Comparison of ENCODE assay signal across 24 cellular contexts in genomic region chr15:100653608-100654007, GRCh38.
"Had no signal": no experiment of that assay in that cellular context is flagged by ENCODE, and none has a peak within 500 bp of the region (broad histone marks: within the 10 kb centered on the region; RNA-seq: fewer than 3 reads in every experiment).

No MANE protein-coding gene starts in this region.

- H3K4me3 ChIP-seq: cardiac muscle cell, K562 had no signal

- H3K36me3 ChIP-seq: brain microvascular endothelial cell, cardiac muscle cell had no signal

- H3K27ac Mint-ChIP-seq: activated B cell treated with CpG ODN at 0.5 μM for 24 hours; activated CD4-positive, alpha-beta T cell treated with anti-CD3 and anti-CD28 coated beads, Interleukin-2, amount 10 ng/mL, durations not matched to agents 24 days and 14 days; activated CD8-positive, alpha-beta memory T cell treated with anti-CD3 and anti-CD28 coated beads, Interleukin-2, amount 10 ng/mL, durations not matched to agents 7 days and 5 days; activated naive CD4-positive, alpha-beta T cell treated with anti-CD3 and anti-CD28 coated beads for 36 hours; activated naive CD8-positive, alpha-beta T cell treated with anti-CD3 and anti-CD28 coated beads for 36 hours; activated T-cell treated with anti-CD3 and anti-CD28 coated beads, Interleukin-2, amount 50 U/mL, for 24 hours; activated T-helper 17 cell treated with anti-CD3 and anti-CD28 coated beads, Interleukin-2, amount 50 U/mL, for 72 hours had no signal

- H3K9me3 Mint-ChIP-seq: activated B cell treated with CpG ODN at 0.5 μM for 24 hours; activated CD4-positive, alpha-beta T cell treated with anti-CD3 and anti-CD28 coated beads, Interleukin-2, amount 10 ng/mL, durations not matched to agents 24 days and 14 days; activated naive CD4-positive, alpha-beta T cell treated with anti-CD3 and anti-CD28 coated beads for 36 hours; activated naive CD8-positive, alpha-beta T cell treated with anti-CD3 and anti-CD28 coated beads for 36 hours; activated T-cell treated with anti-CD3 and anti-CD28 coated beads, Interleukin-2, amount 50 U/mL, for 24 hours; activated T-helper 17 cell treated with anti-CD3 and anti-CD28 coated beads, Interleukin-2, amount 50 U/mL, for 72 hours had no signal

- H3K27me3 ChIP-seq: brain microvascular endothelial cell, cardiac muscle cell had no signal

- H3K27ac ChIP-seq: brain microvascular endothelial cell, cardiac muscle cell had no signal

- H3K27me3 Mint-ChIP-seq: activated B cell treated with CpG ODN at 0.5 μM for 24 hours; activated CD4-positive, alpha-beta T cell treated with anti-CD3 and anti-CD28 coated beads, Interleukin-2, amount 10 ng/mL, durations not matched to agents 24 days and 14 days; activated CD8-positive, alpha-beta memory T cell treated with anti-CD3 and anti-CD28 coated beads, Interleukin-2, amount 10 ng/mL, durations not matched to agents 7 days and 5 days; activated naive CD8-positive, alpha-beta T cell treated with anti-CD3 and anti-CD28 coated beads for 36 hours; activated T-cell treated with anti-CD3 and anti-CD28 coated beads, Interleukin-2, amount 50 U/mL, for 24 hours; activated T-helper 17 cell treated with anti-CD3 and anti-CD28 coated beads, Interleukin-2, amount 50 U/mL, for 72 hours had no signal

- H3K4me3 Mint-ChIP-seq: activated B cell treated with CpG ODN at 0.5 μM for 24 hours; activated CD4-positive, alpha-beta T cell treated with anti-CD3 and anti-CD28 coated beads, Interleukin-2, amount 10 ng/mL, durations not matched to agents 24 days and 14 days; activated CD8-positive, alpha-beta memory T cell treated with anti-CD3 and anti-CD28 coated beads, Interleukin-2, amount 10 ng/mL, durations not matched to agents 7 days and 5 days; activated naive CD4-positive, alpha-beta T cell treated with anti-CD3 and anti-CD28 coated beads for 36 hours; activated naive CD8-positive, alpha-beta T cell treated with anti-CD3 and anti-CD28 coated beads for 36 hours; activated T-cell treated with anti-CD3 and anti-CD28 coated beads, Interleukin-2, amount 50 U/mL, for 24 hours; activated T-helper 17 cell treated with anti-CD3 and anti-CD28 coated beads, Interleukin-2, amount 50 U/mL, for 72 hours had no signal

- H3K4me1 Mint-ChIP-seq: activated B cell treated with CpG ODN at 0.5 μM for 24 hours; activated CD4-positive, alpha-beta T cell treated with anti-CD3 and anti-CD28 coated beads, Interleukin-2, amount 10 ng/mL, durations not matched to agents 24 days and 14 days; activated CD8-positive, alpha-beta memory T cell treated with anti-CD3 and anti-CD28 coated beads, Interleukin-2, amount 10 ng/mL, durations not matched to agents 7 days and 5 days; activated T-helper 17 cell treated with anti-CD3 and anti-CD28 coated beads, Interleukin-2, amount 50 U/mL, for 72 hours had no signal

- ATAC-seq: activated CD8-positive, alpha-beta memory T cell treated with anti-CD3 and anti-CD28 coated beads, Interleukin-2, amount 10 ng/mL, durations not matched to agents 7 days and 5 days; activated T-helper 17 cell treated with anti-CD3 and anti-CD28 coated beads, Interleukin-2, amount 50 U/mL, for 72 hours; K562 had no signal

- H3K36me3 Mint-ChIP-seq: activated CD8-positive, alpha-beta memory T cell treated with anti-CD3 and anti-CD28 coated beads, Interleukin-2, amount 10 ng/mL, durations not matched to agents 7 days and 5 days; activated naive CD8-positive, alpha-beta T cell treated with anti-CD3 and anti-CD28 coated beads for 36 hours had no signal

- DNase-seq: activated B cell treated with CpG ODN at 0.5 μM for 24 hours; activated CD4-positive, alpha-beta T cell treated with anti-CD3 and anti-CD28 coated beads for 1 hour; activated CD4-positive, alpha-beta T cell treated with anti-CD3 and anti-CD28 coated beads, Interleukin-2, amount 10 ng/mL, durations not matched to agents 24 days and 14 days; activated CD4-positive, alpha-beta T cell treated with anti-CD3 and anti-CD28 coated beads, Interleukin-2, amount 50 U/mL, for 48 hours; activated CD8-positive, alpha-beta memory T cell treated with anti-CD3 and anti-CD28 coated beads, Interleukin-2, amount 10 ng/mL, durations not matched to agents 7 days and 5 days; activated gamma-delta T cell; activated naive CD4-positive, alpha-beta T cell treated with anti-CD3 and anti-CD28 coated beads for 36 hours; activated naive CD8-positive, alpha-beta T cell treated with anti-CD3 and anti-CD28 coated beads for 36 hours; activated T-cell treated with anti-CD3 and anti-CD28 coated beads, Interleukin-2, amount 50 U/mL, for 24 hours; brain microvascular endothelial cell; MM.1S; NCI-H1105; NCI-H1436; NCI-H1694 treated with DMSO at 0.1 percent for 48 hours; NCI-H2081; NCI-H510A treated with DMSO at 0.1 percent for 48 hours; NCI-H69; NK-92 treated with Interleukin-12 subunit alpha and Interleukin-12 subunit beta, amount 100 ng/mL, for 24 hours; SIG-M5; T-helper 2 cell; T1000 had no signal
